1 cellular context compared by ENCODE assay signal in genomic region chr10:119596537-119597404, GRCh38.
A peak's percentile ranks its signal among the peaks of the same experiment; 100 is the strongest.
TF ChIP-seq lines count a peak whose summit lies in the region.

Gene TIAL1 (minus strand): TSS chr10:119596964. CDS start chr10:119596465, 499 bp downstream.

TF ChIP-seq in HEK293, 187 proteins besides CTCF, POLR2A, EP300 and RAD21 (continued from another document and continues in another):
- TF ChIP-seq ZNF692 (tag by site-specific recombination; IDR thresholded peaks at IDR 0.05) = peak; percentile 75
- TF ChIP-seq ZNF211 (tag by site-specific recombination; IDR thresholded peaks at IDR 0.05; ENCODE audit: low read depth) = no peak
- peak; percentile 30 for TF ChIP-seq KLF1 (tag by site-specific recombination; IDR thresholded peaks at IDR 0.05)
- TF ChIP-seq ZBTB44 (tag by site-specific recombination; IDR thresholded peaks at IDR 0.05) = no peak; the same call in 1 of the 2 replicates
- peak; percentile 86 for TF ChIP-seq ZXDB (tag by site-specific recombination; IDR thresholded peaks at IDR 0.05)
- TF ChIP-seq ZNF561 (tag by site-specific recombination; IDR thresholded peaks at IDR 0.05; ENCODE audit: borderline replicate concordance) = peak; percentile 94
- peak; percentile 46; the same call in 1 of the 2 replicates for TF ChIP-seq ZBTB21 (tag by site-specific recombination; IDR thresholded peaks at IDR 0.05)
- no peak for TF ChIP-seq ATF2 (tag by site-specific recombination; IDR thresholded peaks at IDR 0.05; ENCODE audit: low read depth)
- 0 out of 2 replicates have a peak, but pooled peaks have one; percentile 61 for TF ChIP-seq ZBTB7A (tag by site-specific recombination; IDR thresholded peaks at IDR 0.05; ENCODE audit: low read depth)
- TF ChIP-seq ZNF112 (tag by site-specific recombination; IDR thresholded peaks at IDR 0.05) = no peak
- no peak for TF ChIP-seq ZNF114 (tag by site-specific recombination; IDR thresholded peaks at IDR 0.05)
- TF ChIP-seq ZNF174 (tag by site-specific recombination; IDR thresholded peaks at IDR 0.05) = no peak
- no peak for TF ChIP-seq ZNF26 (tag by site-specific recombination; IDR thresholded peaks at IDR 0.05)
- peak; percentile 76 for TF ChIP-seq SP2 (tag by site-specific recombination; IDR thresholded peaks at IDR 0.05)
- TF ChIP-seq ZNF184 (tag by site-specific recombination; IDR thresholded peaks at IDR 0.05) = no peak
- peak; percentile 49; the same call in 1 of the 2 replicates for TF ChIP-seq ZFP37 (tag by site-specific recombination; IDR thresholded peaks at IDR 0.05)
- TF ChIP-seq MYNN (tag by site-specific recombination; IDR thresholded peaks at IDR 0.05; ENCODE audit: borderline replicate concordance) = no peak
- TF ChIP-seq ZNF157 (tag by site-specific recombination; IDR thresholded peaks at IDR 0.05) = no peak
- no peak for TF ChIP-seq HOXC10 (CRISPR knock-in tag; IDR thresholded peaks at IDR 0.05)
- no peak for TF ChIP-seq ZNF585B (tag by site-specific recombination; IDR thresholded peaks at IDR 0.05)
- TF ChIP-seq YY2 (tag by site-specific recombination; IDR thresholded peaks at IDR 0.05) = peak; percentile 73
- no peak for TF ChIP-seq ZNF274 (IDR thresholded peaks at IDR 0.05; ENCODE audit: low read length)
- no peak for TF ChIP-seq ZNF274 (tag by site-specific recombination; IDR thresholded peaks at IDR 0.05; ENCODE audit: borderline replicate concordance)
- TF ChIP-seq ZNF433 (tag by site-specific recombination; IDR thresholded peaks at IDR 0.05; ENCODE audit: low read depth) = no peak
- peak; percentile 89 for TF ChIP-seq GLIS1 (tag by site-specific recombination; IDR thresholded peaks at IDR 0.05)
- TF ChIP-seq ZNF529 (tag by site-specific recombination; IDR thresholded peaks at IDR 0.05; ENCODE audit: insufficient replicate concordance) = no peak
- peak; percentile 54 for TF ChIP-seq EGR2 (tag by site-specific recombination; IDR thresholded peaks at IDR 0.05; ENCODE audit: low read depth)
- no peak for TF ChIP-seq ZNF266 (tag by site-specific recombination; IDR thresholded peaks at IDR 0.05; ENCODE audit: low read depth)
- peak; percentile 86 for TF ChIP-seq YY1 (tag by site-specific recombination; IDR thresholded peaks at IDR 0.05)
- TF ChIP-seq SALL2 (tag by site-specific recombination; IDR thresholded peaks at IDR 0.05; ENCODE audit: borderline replicate concordance) = no peak
- no peak for TF ChIP-seq ZNF146 (tag by site-specific recombination; IDR thresholded peaks at IDR 0.05)
- TF ChIP-seq ZIC2 (tag by site-specific recombination; IDR thresholded peaks at IDR 0.05) = peak; percentile 26; the same call in 1 of the 2 replicates
- no peak for TF ChIP-seq ELK4 (IDR thresholded peaks at IDR 0.05; ENCODE audit: borderline replicate concordance, low read depth, low read length)
- TF ChIP-seq ZNF624 (tag by site-specific recombination; IDR thresholded peaks at IDR 0.05) = no peak
- TF ChIP-seq ZNF549 (tag by site-specific recombination; IDR thresholded peaks at IDR 0.05) = no peak
- no peak for TF ChIP-seq ZNF133 (tag by site-specific recombination; IDR thresholded peaks at IDR 0.05)
- TF ChIP-seq ZNF501 (tag by site-specific recombination; IDR thresholded peaks at IDR 0.05) = peak; percentile 72
- peak; percentile 64; the same call in 1 of the 2 replicates for TF ChIP-seq ZFP69B (tag by site-specific recombination; IDR thresholded peaks at IDR 0.05)
- TF ChIP-seq ZNF416 (tag by site-specific recombination; IDR thresholded peaks at IDR 0.05) = no peak
- peak; percentile 63 for TF ChIP-seq GLIS2 (tag by site-specific recombination; IDR thresholded peaks at IDR 0.05)
- TF ChIP-seq ZNF324 (tag by site-specific recombination; IDR thresholded peaks at IDR 0.05) = peak; percentile 39; the same call in 1 of the 2 replicates
- TF ChIP-seq HOXA7 (CRISPR knock-in tag; IDR thresholded peaks at IDR 0.05; ENCODE audit: borderline replicate concordance) = no peak
- TF ChIP-seq ZNF660 (tag by site-specific recombination; IDR thresholded peaks at IDR 0.05) = peak; percentile 7
- TF ChIP-seq ZSCAN5A (tag by site-specific recombination; IDR thresholded peaks at IDR 0.05) = no peak
- TF ChIP-seq ZNF645 (tag by site-specific recombination; IDR thresholded peaks at IDR 0.05) = no peak
- TF ChIP-seq TSHZ1 (tag by site-specific recombination; IDR thresholded peaks at IDR 0.05; ENCODE audit: borderline replicate concordance) = no peak
- peak; percentile 52 for TF ChIP-seq INSM2 (tag by site-specific recombination; IDR thresholded peaks at IDR 0.05)
- TF ChIP-seq ZNF404 (tag by site-specific recombination; IDR thresholded peaks at IDR 0.05) = no peak
- TF ChIP-seq ZNF398 (tag by site-specific recombination; IDR thresholded peaks at IDR 0.05) = peak; percentile 25; the same call in 1 of the 2 replicates
- TF ChIP-seq BCL11B (tag by site-specific recombination; IDR thresholded peaks at IDR 0.05; ENCODE audit: low read depth) = peak; percentile 97
- TF ChIP-seq ZNF629 (tag by site-specific recombination; IDR thresholded peaks at IDR 0.05) = peak; percentile 69
- no peak for TF ChIP-seq ZNF214 (tag by site-specific recombination; IDR thresholded peaks at IDR 0.05; ENCODE audit: borderline replicate concordance)
- TF ChIP-seq PRDM1 (tag by site-specific recombination; IDR thresholded peaks at IDR 0.05) = peak; percentile 93
